In the genomic region with DNA sequence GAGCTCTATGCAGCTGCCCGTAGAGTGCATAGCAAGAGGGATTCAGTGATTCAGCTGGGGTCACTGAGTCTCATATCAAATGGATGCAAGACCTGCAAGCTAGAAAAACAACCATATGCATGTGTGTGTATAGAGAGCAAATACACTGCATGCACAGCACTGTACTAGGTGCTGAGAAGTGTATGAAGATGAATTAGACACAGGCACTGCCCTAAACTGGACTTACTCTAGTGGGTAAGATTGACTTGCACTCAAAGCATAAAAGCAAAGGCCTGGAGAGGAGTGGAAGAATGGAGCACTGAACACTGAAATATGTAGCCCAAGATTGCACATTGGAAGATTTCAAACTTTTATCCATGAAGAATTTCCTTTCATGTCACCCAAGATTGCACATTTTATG, we compare ENCODE assay signal across 12 cellular contexts. TPM values are rescaled to one million over a fixed set of nuclear protein-coding genes. Genes with fewer than 3 reads are reported as not detected.
DNase-seq lines count a peak whose midpoint lies in the region; ATAC-seq and TF ChIP-seq lines count a peak whose summit lies in the region.
"Had no signal": no experiment of that assay in that cellular context is flagged by ENCODE, and none has a peak within 500 bp of the region (broad histone marks: within the 10 kb centered on the region; RNA-seq: fewer than 3 reads in every experiment).

No MANE protein-coding gene starts in this region.

- H3K36me3 ChIP-seq in right lobe of liver (no peaks in the 10 kb centered on the region), suprapubic skin (no peaks in the 10 kb centered on the region)
- H3K36me3 ChIP-seq: upper lobe of left lung had no signal

- H3K4me3 ChIP-seq in right lobe of liver = peak overlapping the region in 1 of 3 donors; percentile 7
- peak overlapping the region; percentile 31 for H3K4me3 ChIP-seq in suprapubic skin

- TF ChIP-seq POLR2A in right lobe of liver (IDR thresholded peaks at IDR 0.05) (no peak), suprapubic skin (IDR thresholded peaks at IDR 0.05) (no peak)

- H3K9me3 ChIP-seq in right lobe of liver = no peaks in the 10 kb centered on the region
- no peaks in the 10 kb centered on the region for H3K9me3 ChIP-seq in suprapubic skin
- H3K9me3 ChIP-seq: upper lobe of left lung had no signal

- H3K4me3 Mint-ChIP-seq in activated T-cell treated with anti-CD3 and anti-CD28 coated beads, Interleukin-2, amount 50 U/mL, for 4 hours = peak overlapping the region; percentile 77
- peak overlapping the region; percentile 81 for H3K4me3 Mint-ChIP-seq in activated CD4-positive, alpha-beta memory T cell treated with anti-CD3 and anti-CD28 coated beads, Interleukin-2, amount 10 ng/mL, durations not matched to agents 7 days and 5 days
- H3K4me3 Mint-ChIP-seq in osteocyte (ENCODE audit: unreplicated experiment) = no peak overlapping the region

- H3K4me1 ChIP-seq in right lobe of liver (peaks cover 0 to 11% (median 0%) of the 10 kb centered on the region in 4 donors), suprapubic skin (peaks cover 7% of the 10 kb centered on the region)

- no peak for DNase-seq in activated T-cell treated with anti-CD3 and anti-CD28 coated beads, Interleukin-2, amount 50 U/mL, for 4 hours
- DNase-seq in activated T-cell treated with anti-CD3 and anti-CD28 coated beads for 4 hours (no peak), right lobe of liver (no peak), suprapubic skin (ENCODE audit: low spot score in 2 of 2) (no peak), osteocyte (ENCODE audit: extremely low spot score, unreplicated experiment) (no peak), DMS 273 (lab: John Stamatoyannopoulos, UW; ENCODE audit: unreplicated experiment) (no peak)
- DNase-seq in activated CD4-positive, alpha-beta memory T cell treated with anti-CD3 and anti-CD28 coated beads, Interleukin-2, amount 10 ng/mL, durations not matched to agents 7 days and 5 days = no peak
- DNase-seq: Kasumi-1, NCI-H2227 treated with DMSO at 0.1 percent for 48 hours, upper lobe of left lung had no signal

- no peak for TF ChIP-seq CTCF in right lobe of liver (IDR thresholded peaks at IDR 0.05)
- TF ChIP-seq CTCF in suprapubic skin (IDR thresholded peaks at IDR 0.05) = no peak
- TF ChIP-seq CTCF in osteocyte (IDR thresholded peaks at IDR 0.05) = no peak

- peaks cover 4% of the 10 kb centered on the region for H3K36me3 Mint-ChIP-seq in activated T-cell treated with anti-CD3 and anti-CD28 coated beads, Interleukin-2, amount 50 U/mL, for 4 hours (ENCODE audit: insufficient read depth)
- peaks cover 26% of the 10 kb centered on the region for H3K36me3 Mint-ChIP-seq in activated CD4-positive, alpha-beta memory T cell treated with anti-CD3 and anti-CD28 coated beads, Interleukin-2, amount 10 ng/mL, durations not matched to agents 7 days and 5 days (ENCODE audit: low read depth)
- no peaks in the 10 kb centered on the region for H3K36me3 Mint-ChIP-seq in osteocyte (ENCODE audit: unreplicated experiment)

- peaks cover 25% of the 10 kb centered on the region for H3K4me1 Mint-ChIP-seq in activated T-cell treated with anti-CD3 and anti-CD28 coated beads, Interleukin-2, amount 50 U/mL, for 4 hours (ENCODE audit: low read depth)
- peaks cover 28% of the 10 kb centered on the region for H3K4me1 Mint-ChIP-seq in activated CD4-positive, alpha-beta memory T cell treated with anti-CD3 and anti-CD28 coated beads, Interleukin-2, amount 10 ng/mL, durations not matched to agents 7 days and 5 days
- H3K4me1 Mint-ChIP-seq in osteocyte (ENCODE audit: unreplicated experiment) = peaks cover 8% of the 10 kb centered on the region

- H3K9me3 Mint-ChIP-seq in activated T-cell treated with anti-CD3 and anti-CD28 coated beads, Interleukin-2, amount 50 U/mL, for 4 hours = peaks cover 9% of the 10 kb centered on the region
- peaks cover 22% of the 10 kb centered on the region for H3K9me3 Mint-ChIP-seq in activated CD4-positive, alpha-beta memory T cell treated with anti-CD3 and anti-CD28 coated beads, Interleukin-2, amount 10 ng/mL, durations not matched to agents 7 days and 5 days
- peaks cover 11% of the 10 kb centered on the region for H3K9me3 Mint-ChIP-seq in osteocyte (ENCODE audit: unreplicated experiment)

- TF ChIP-seq EP300 in suprapubic skin (IDR thresholded peaks at IDR 0.05) = no peak

- peak overlapping the region; percentile 75 for H3K27ac Mint-ChIP-seq in activated CD4-positive, alpha-beta memory T cell treated with anti-CD3 and anti-CD28 coated beads, Interleukin-2, amount 10 ng/mL, durations not matched to agents 7 days and 5 days
- H3K27ac Mint-ChIP-seq in osteocyte (ENCODE audit: unreplicated experiment) = no peak overlapping the region

- WGBS in right lobe of liver (ENCODE audit: insufficient coverage, low coverage, low lambda C conversion rate, missing lambda C conversion rate) = 69% methylated on average over 1 of the region's 1 CpG
- 65% methylated on average over 1 of the region's 1 CpG for WGBS in suprapubic skin

- H3K27ac ChIP-seq in right lobe of liver = peak overlapping the region in 2 of 3 donors; percentile 52 to 64
- no peak overlapping the region for H3K27ac ChIP-seq in suprapubic skin
- H3K27ac ChIP-seq: epithelial cell of prostate had no signal

- CTCF ChIA-PET in activated CD4-positive, alpha-beta memory T cell treated with anti-CD3 and anti-CD28 coated beads, Interleukin-2, amount 10 ng/mL, durations not matched to agents 7 days and 5 days (lab: Charles Lee) = interaction anchor here (2.0 to 2.9 kb wide), 3 partner anchors 11 to 71 kb away, joined by 6 to 10 read pairs (median 8); no protein-coding TSS in a partner anchor

- no peaks in the 10 kb centered on the region for H3K27me3 Mint-ChIP-seq in activated T-cell treated with anti-CD3 and anti-CD28 coated beads, Interleukin-2, amount 50 U/mL, for 4 hours (ENCODE audit: low read depth)
- peaks cover 3% of the 10 kb centered on the region for H3K27me3 Mint-ChIP-seq in activated CD4-positive, alpha-beta memory T cell treated with anti-CD3 and anti-CD28 coated beads, Interleukin-2, amount 10 ng/mL, durations not matched to agents 7 days and 5 days
- H3K27me3 Mint-ChIP-seq in osteocyte (ENCODE audit: unreplicated experiment) = peaks cover 12% of the 10 kb centered on the region

- peak in 1 of 2 donors; percentile 26 for ATAC-seq in activated T-cell treated with anti-CD3 and anti-CD28 coated beads, Interleukin-2, amount 50 U/mL, for 4 hours
- ATAC-seq in right lobe of liver (peak in 2 of 4 donors; percentile 6 to 26), GM18520 (IDR thresholded peaks at IDR 0.05; ENCODE audit: unreplicated experiment) (no peak)

- POLR2A ChIA-PET in activated CD4-positive, alpha-beta memory T cell treated with anti-CD3 and anti-CD28 coated beads, Interleukin-2, amount 10 ng/mL, durations not matched to agents 7 days and 5 days (lab: Charles Lee) = interaction anchor here (0.8 to 3.0 kb wide), 6 partner anchors 29 to 538 kb away, joined by 3 to 13 read pairs (median 6); a partner anchor contains a TSS

- H3K27me3 ChIP-seq in right lobe of liver = no peaks in the 10 kb centered on the region
- H3K27me3 ChIP-seq in suprapubic skin = no peaks in the 10 kb centered on the region
- H3K27me3 ChIP-seq: upper lobe of left lung had no signal

- intact Hi-C loops in right lobe of liver (cut with DNase I) = no loop called here

RNA-seq across cellular contexts. Expression of a gene that starts 5.5 kb away (rescaled TPM):
- total RNA-seq in activated T-cell treated with anti-CD3 and anti-CD28 coated beads, Interleukin-2, amount 50 U/mL, for 4 hours = 10 to 100 TPM; 45.6 to 80.9 (median 54.1) TPM
- 100 to 1,000 TPM; 141 to 144 TPM for total RNA-seq in activated CD4-positive, alpha-beta memory T cell treated with anti-CD3 and anti-CD28 coated beads, Interleukin-2, amount 10 ng/mL, durations not matched to agents 7 days and 5 days
- total RNA-seq in right lobe of liver (100 to 1,000 TPM in 1 of 6 experiments, 10 to 100 TPM in 4, 1 to 10 TPM in 1; 9.7 to 153 (median 43.7) TPM), suprapubic skin (10 to 100 TPM in 3 of 4 donors, 1 to 10 TPM in 1; 8.9 to 14.3 (median 11.5) TPM), osteocyte (24.4 and 26.3 TPM in 2 replicates)

RNA-seq across cellular contexts. Expression of a gene that starts 47.8 kb away (rescaled TPM):
- 1 to 10 TPM; 2.5 to 8.2 (median 6.1) TPM for total RNA-seq in activated T-cell treated with anti-CD3 and anti-CD28 coated beads, Interleukin-2, amount 50 U/mL, for 4 hours
- 10 to 100 TPM; 33.6 to 34.4 TPM for total RNA-seq in activated CD4-positive, alpha-beta memory T cell treated with anti-CD3 and anti-CD28 coated beads, Interleukin-2, amount 10 ng/mL, durations not matched to agents 7 days and 5 days
- total RNA-seq in right lobe of liver (10 to 100 TPM in 4 of 6 experiments, 1 to 10 TPM in 2; 4.3 to 24.6 (median 11.7) TPM), suprapubic skin (10 to 100 TPM in 2 of 4 donors, 1 to 10 TPM in 2; 5.5 to 15.7 (median 9.7) TPM), osteocyte (16.2 and 18.3 TPM in 2 replicates)

RNA-seq across cellular contexts. Expression of a gene that starts 55.4 kb away (rescaled TPM):
- total RNA-seq in activated T-cell treated with anti-CD3 and anti-CD28 coated beads, Interleukin-2, amount 50 U/mL, for 4 hours = 100 to 1,000 TPM; 186 to 267 (median 244) TPM
- total RNA-seq in activated CD4-positive, alpha-beta memory T cell treated with anti-CD3 and anti-CD28 coated beads, Interleukin-2, amount 10 ng/mL, durations not matched to agents 7 days and 5 days = 100 to 1,000 TPM; 280 to 281 TPM
- 10 to 100 TPM in 5 of 6 experiments, 1 to 10 TPM in 1; 7.8 to 64.5 (median 26.8) TPM for total RNA-seq in right lobe of liver
- total RNA-seq in suprapubic skin = 10 to 100 TPM; 62.2 to 87.3 (median 72.5) TPM
- 1.4 and 1.6 TPM in 2 replicates for total RNA-seq in osteocyte
